Comparison of ENCODE assay signal across 8 cellular contexts in genomic region chr14:21384494-21384851, GRCh38. TPM values are rescaled to one million over a fixed set of nuclear protein-coding genes. Genes with fewer than 3 reads are reported as not detected.
DNase-seq lines count a peak whose midpoint lies in the region; ATAC-seq and TF ChIP-seq lines count a peak whose summit lies in the region.

No MANE protein-coding gene starts in this region.

- peak overlapping the region; percentile 95 for H3K4me3 ChIP-seq in WERI-Rb-1 (ENCODE audit: low read depth, low read length)
- H3K4me3 ChIP-seq in iPS-15b (ENCODE audit: low read depth, low read length): peak overlapping the region; percentile 100

- H3K36me3 Mint-ChIP-seq in activated naive CD4-positive, alpha-beta T cell treated with anti-CD3 and anti-CD28 coated beads, Interleukin-2, amount 50 U/mL, for 24 hours: peaks cover 5% of the 10 kb centered on the region

- peaks cover 31% of the 10 kb centered on the region for H3K4me1 Mint-ChIP-seq in activated naive CD4-positive, alpha-beta T cell treated with anti-CD3 and anti-CD28 coated beads, Interleukin-2, amount 50 U/mL, for 24 hours
- peaks cover 44% of the 10 kb centered on the region for H3K4me1 Mint-ChIP-seq in stimulated activated naive CD8-positive, alpha-beta T cell treated with anti-CD3 and anti-CD28 coated beads, Interleukin-15, amount 100 ng/mL, for 72 hours

- peaks cover 65% of the 10 kb centered on the region for H3K36me3 ChIP-seq in WERI-Rb-1
- peaks cover 23% of the 10 kb centered on the region for H3K36me3 ChIP-seq in iPS-15b (ENCODE audit: control insufficient read depth, insufficient read depth, low read length)

- H3K4me3 Mint-ChIP-seq in activated naive CD4-positive, alpha-beta T cell treated with anti-CD3 and anti-CD28 coated beads, Interleukin-2, amount 50 U/mL, for 24 hours: peak overlapping the region; percentile 96
- peak overlapping the region; percentile 95 to 96 for H3K4me3 Mint-ChIP-seq in stimulated activated naive CD8-positive, alpha-beta T cell treated with anti-CD3 and anti-CD28 coated beads, Interleukin-15, amount 100 ng/mL, for 72 hours

- H3K9ac ChIP-seq in iPS-15b (ENCODE audit: low read depth, low read length): peak overlapping the region; percentile 100

- peak overlapping the region; percentile 99 for H3K27ac Mint-ChIP-seq in activated naive CD4-positive, alpha-beta T cell treated with anti-CD3 and anti-CD28 coated beads, Interleukin-2, amount 50 U/mL, for 24 hours
- H3K27ac Mint-ChIP-seq in stimulated activated naive CD8-positive, alpha-beta T cell treated with anti-CD3 and anti-CD28 coated beads, Interleukin-15, amount 100 ng/mL, for 72 hours: peak overlapping the region; percentile 100

- peaks cover 3% of the 10 kb centered on the region for H3K4me1 ChIP-seq in iPS-15b (ENCODE audit: control insufficient read depth, insufficient read depth, low read length)

- H3K9me3 ChIP-seq in WERI-Rb-1 (ENCODE audit: severe bottlenecking) (no peaks in the 10 kb centered on the region), iPS-15b (ENCODE audit: control insufficient read depth, insufficient read depth, low read length) (no peaks in the 10 kb centered on the region)

- no peaks in the 10 kb centered on the region for H3K27me3 Mint-ChIP-seq in activated naive CD4-positive, alpha-beta T cell treated with anti-CD3 and anti-CD28 coated beads, Interleukin-2, amount 50 U/mL, for 24 hours
- H3K27me3 Mint-ChIP-seq in stimulated activated naive CD8-positive, alpha-beta T cell treated with anti-CD3 and anti-CD28 coated beads, Interleukin-15, amount 100 ng/mL, for 72 hours: no peaks in the 10 kb centered on the region

- H3K9me3 Mint-ChIP-seq in activated naive CD4-positive, alpha-beta T cell treated with anti-CD3 and anti-CD28 coated beads, Interleukin-2, amount 50 U/mL, for 24 hours: no peaks in the 10 kb centered on the region
- H3K9me3 Mint-ChIP-seq in stimulated activated naive CD8-positive, alpha-beta T cell treated with anti-CD3 and anti-CD28 coated beads, Interleukin-15, amount 100 ng/mL, for 72 hours: no peaks in the 10 kb centered on the region

- H3K27ac ChIP-seq in WERI-Rb-1: peak overlapping the region; percentile 95

- no peaks in the 10 kb centered on the region for H3K27me3 ChIP-seq in WERI-Rb-1 (ENCODE audit: insufficient read depth, low read depth, severe bottlenecking)
- no peaks in the 10 kb centered on the region for H3K27me3 ChIP-seq in iPS-15b (ENCODE audit: control insufficient read depth, insufficient read depth, low read length)

- TF ChIP-seq CTCF in WERI-Rb-1 (IDR thresholded peaks at IDR 0.05; ENCODE audit: low read depth, low read length): no peak

- ATAC-seq in HG03025 (IDR thresholded peaks at IDR 0.05; ENCODE audit: low FRiP score, unreplicated experiment): peak; percentile 19
- ATAC-seq in stimulated activated naive CD8-positive, alpha-beta T cell treated with anti-CD3 and anti-CD28 coated beads, Interleukin-15, amount 100 ng/mL, for 72 hours: peak; percentile 71

- no peak for DNase-seq in activated naive CD4-positive, alpha-beta T cell (lab: John Stamatoyannopoulos, UW)
- DNase-seq in WERI-Rb-1 (no peak), mesenteric fat pad (ENCODE audit: low spot score) (no peak), dedifferentiated amniotic fluid mesenchymal stem cell (ENCODE audit: extremely low spot score) (no peak)
- no peak for DNase-seq in stimulated activated naive CD8-positive, alpha-beta T cell treated with anti-CD3 and anti-CD28 coated beads, Interleukin-15, amount 100 ng/mL, for 72 hours

RNA-seq across cellular contexts. Expression of gene SUPT16H, which starts 0.7 kb away (rescaled TPM):
- 52.6 TPM for total RNA-seq in mesenteric fat pad
